13 cellular contexts compared by ENCODE assay signal in the genomic region with DNA sequence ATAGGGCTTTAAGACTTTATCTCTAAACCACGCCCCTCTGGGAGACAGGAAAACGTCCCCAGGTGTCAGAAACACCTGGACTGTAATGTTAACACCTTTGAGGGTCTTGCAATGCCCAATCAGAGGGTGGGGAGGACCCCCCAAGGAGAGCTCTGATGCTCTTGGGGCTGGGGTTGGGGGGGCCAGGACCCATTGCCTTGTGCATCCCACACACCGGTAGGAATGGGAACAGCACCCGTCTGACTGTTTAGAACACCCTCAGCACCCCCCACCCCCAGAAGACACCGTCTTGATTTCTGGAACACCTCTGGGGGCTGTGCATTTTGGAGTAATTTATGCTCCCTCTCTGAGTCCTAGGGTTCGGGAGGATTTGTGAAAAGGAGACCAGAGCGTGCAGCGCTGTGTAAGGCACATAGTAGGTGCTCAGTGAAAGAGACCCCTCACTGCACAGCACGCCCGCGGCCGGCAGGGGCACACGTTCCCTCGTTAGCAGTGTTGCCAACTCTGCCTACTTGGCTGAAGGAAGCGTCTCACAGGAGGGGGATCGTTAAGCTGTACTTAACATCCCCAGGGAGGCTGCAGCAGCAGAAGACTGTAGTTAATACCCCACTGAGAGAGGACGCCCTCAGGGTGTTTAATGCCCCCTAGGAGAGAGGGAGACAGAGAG. TPM values are rescaled to one million over a fixed set of nuclear protein-coding genes. Genes with fewer than 3 reads are reported as not detected.
DNase-seq lines count a peak whose midpoint lies in the region; ATAC-seq and TF ChIP-seq lines count a peak whose summit lies in the region.
"Had no signal": no experiment of that assay in that cellular context is flagged by ENCODE, and none has a peak within 500 bp of the region (broad histone marks: within the 10 kb centered on the region; RNA-seq: fewer than 3 reads in every experiment).

No MANE protein-coding gene starts in this region.

- in situ Hi-C loops in gastrocnemius medialis (cut with MboI; ENCODE audit: low sequenced_read_pairs in 4 of 4) = no loop called here

- H3K4me1 ChIP-seq in iPS DF 6.9 (ENCODE audit: control insufficient read depth, insufficient read depth, low read length) (peaks cover 6% of the 10 kb centered on the region), gastrocnemius medialis (peaks cover 0 to 9% of the 10 kb centered on the region in 2 donors)

- H3K9me2 ChIP-seq in SU-DHL-6 (replicated peaks; ENCODE audit: insufficient read depth, low read length) = no peaks in the 10 kb centered on the region

- peak overlapping the region; percentile 84 for H3K4me2 ChIP-seq in SU-DHL-6 (ENCODE audit: low read depth, low read length, poor library complexity, severe bottlenecking)

- H3K9me3 ChIP-seq in SU-DHL-6 (ENCODE audit: insufficient read depth, low read length) (no peaks in the 10 kb centered on the region), iPS DF 6.9 (ENCODE audit: control insufficient read depth, insufficient read depth, low read length) (no peaks in the 10 kb centered on the region), gastrocnemius medialis (no peaks in the 10 kb centered on the region)
- H3K9me3 ChIP-seq: Peyer's patch, sigmoid colon had no signal

- WGBS in iPS DF 6.9 (ENCODE audit: insufficient coverage, insufficient read length) = no CpG with 5 or more reads among the region's 17 CpGs

- no peak for ATAC-seq in gastrocnemius medialis
- ATAC-seq: stimulated activated memory B cell treated with anti-CD40 and anti-IgM and Interleukin-4, amounts not matched to agents 10 μg/mL and 1 μg/mL and 100 μg/mL, for 72 hours had no signal

- H3K27me3 Mint-ChIP-seq in CD14-positive monocyte (ENCODE audit: low read depth in 3 of 3) = peaks cover under 1 to 63% (median 53%) of the 10 kb centered on the region in 3 donors

- H3K4me1 Mint-ChIP-seq in CD14-positive monocyte = peaks cover 22% of the 10 kb centered on the region

- intact Hi-C loops in CD14-positive monocyte (cut with micrococcal nuclease) (loop anchor here in 1 of 2 donors (5.0 kb wide), 1 partner anchor 49 kb away; a partner anchor contains a TSS), gastrocnemius medialis (cut with DNase I; ENCODE audit: low total_unique reads) (no loop called here)

- H4K20me1 ChIP-seq in SU-DHL-6 (ENCODE audit: low read depth, low read length) = no peaks in the 10 kb centered on the region

- peak overlapping the region; percentile 91 for H3K9ac ChIP-seq in SU-DHL-6 (ENCODE audit: low read length)

- peaks cover 0 to 16% (median 2%) of the 10 kb centered on the region in 7 donors for H3K9me3 Mint-ChIP-seq in CD14-positive monocyte
- H3K9me3 Mint-ChIP-seq: activated CD4-positive, alpha-beta memory T cell treated with anti-CD3 and anti-CD28 coated beads, Interleukin-2, amount 10 ng/mL, durations not matched to agents 7 days and 5 days; stimulated activated memory B cell treated with anti-CD40 and anti-IgM and Interleukin-4, amounts not matched to agents 10 μg/mL and 1 μg/mL and 100 μg/mL, for 72 hours had no signal

- no peak overlapping the region for H3K27ac Mint-ChIP-seq in CD14-positive monocyte
- H3K27ac Mint-ChIP-seq: activated CD4-positive, alpha-beta memory T cell treated with anti-CD3 and anti-CD28 coated beads, Interleukin-2, amount 10 ng/mL, durations not matched to agents 7 days and 5 days; stimulated activated memory B cell treated with anti-CD40 and anti-IgM and Interleukin-4, amounts not matched to agents 10 μg/mL and 1 μg/mL and 100 μg/mL, for 72 hours had no signal

- H3F3A ChIP-seq in SU-DHL-6 (ENCODE audit: insufficient read depth) = peaks cover 34% of the 10 kb centered on the region

- no peak for DNase-seq in CD14-positive monocyte (ENCODE audit: low spot score)
- peak; percentile 88 for DNase-seq in H7
- DNase-seq in iPS DF 6.9 (ENCODE audit: low read depth, low spot score) = peak; percentile 71
- no peak for DNase-seq in activated CD8-positive, alpha-beta memory T cell treated with anti-CD3 and anti-CD28 coated beads for 24 hours
- no peak for DNase-seq in RPMI8226
- no peak for DNase-seq in gastrocnemius medialis
- no peak for DNase-seq in NCI-H187 (lab: John Stamatoyannopoulos, UW)
- DNase-seq: activated CD4-positive, alpha-beta memory T cell treated with anti-CD3 and anti-CD28 coated beads, Interleukin-2, amount 10 ng/mL, durations not matched to agents 7 days and 5 days; kidney glomerular epithelial cell; Peyer's patch; sigmoid colon had no signal

- H3K36me3 ChIP-seq in H7 (replicated peaks; ENCODE audit: control insufficient read depth, insufficient read depth, low read length) (no peaks in the 10 kb centered on the region), SU-DHL-6 (ENCODE audit: low read length) (no peaks in the 10 kb centered on the region), iPS DF 6.9 (ENCODE audit: control insufficient read depth, insufficient read depth, low read length) (no peaks in the 10 kb centered on the region), gastrocnemius medialis (no peaks in the 10 kb centered on the region)
- H3K36me3 ChIP-seq: Peyer's patch, sigmoid colon had no signal

- peak overlapping the region; percentile 99 for H3K27ac ChIP-seq in SU-DHL-6 (ENCODE audit: low read depth, low read length)
- no peak overlapping the region for H3K27ac ChIP-seq in iPS DF 6.9 (ENCODE audit: low read length)
- no peak overlapping the region for H3K27ac ChIP-seq in gastrocnemius medialis
- H3K27ac ChIP-seq: Peyer's patch, sigmoid colon had no signal

- peaks cover 8% of the 10 kb centered on the region for H3K79me2 ChIP-seq in SU-DHL-6 (ENCODE audit: insufficient read depth, low read length)

- no peak overlapping the region for H2AFZ ChIP-seq in SU-DHL-6 (ENCODE audit: low read depth, low read length, severe bottlenecking)

- H3K27me3 ChIP-seq in H7 (ENCODE audit: control insufficient read depth, insufficient read depth, low read length) = peaks cover 94% of the 10 kb centered on the region
- no peaks in the 10 kb centered on the region for H3K27me3 ChIP-seq in SU-DHL-6 (ENCODE audit: low read length)
- peaks cover 86% of the 10 kb centered on the region for H3K27me3 ChIP-seq in iPS DF 6.9 (ENCODE audit: control insufficient read depth, insufficient read depth, low read length)
- H3K27me3 ChIP-seq in gastrocnemius medialis = peaks cover 85 to 98% (median 92%) of the 10 kb centered on the region in 3 donors

- H3K4me3 ChIP-seq in H7 (ENCODE audit: insufficient read depth, low read depth, low read length) (no peak overlapping the region), SU-DHL-6 (ENCODE audit: insufficient read depth, low read length, poor library complexity, severe bottlenecking) (no peak overlapping the region), iPS DF 6.9 (ENCODE audit: low read length) (no peak overlapping the region), gastrocnemius medialis (no peak overlapping the region)
- H3K4me3 ChIP-seq: Peyer's patch, sigmoid colon had no signal

- peaks cover 0 to 8% of the 10 kb centered on the region in 2 donors for H3K36me3 Mint-ChIP-seq in CD14-positive monocyte
- H3K36me3 Mint-ChIP-seq: stimulated activated memory B cell treated with anti-CD40 and anti-IgM and Interleukin-4, amounts not matched to agents 10 μg/mL and 1 μg/mL and 100 μg/mL, for 72 hours had no signal

- H3K4me3 Mint-ChIP-seq in CD14-positive monocyte = peak overlapping the region in 1 of 2 donors; percentile 94
- H3K4me3 Mint-ChIP-seq: activated CD4-positive, alpha-beta memory T cell treated with anti-CD3 and anti-CD28 coated beads, Interleukin-2, amount 10 ng/mL, durations not matched to agents 7 days and 5 days; stimulated activated memory B cell treated with anti-CD40 and anti-IgM and Interleukin-4, amounts not matched to agents 10 μg/mL and 1 μg/mL and 100 μg/mL, for 72 hours had no signal

- TF ChIP-seq CTCF in CD14-positive monocyte (IDR thresholded peaks at IDR 0.05) (peak; percentile 46), SU-DHL-6 (IDR thresholded peaks at IDR 0.05; ENCODE audit: insufficient read depth, low read length, poor library complexity, severe bottlenecking) (peak; percentile 65), gastrocnemius medialis (IDR thresholded peaks at IDR 0.05 in 4 of 5, conservative IDR thresholded peaks at IDR 0.05 in 1 of 5) (no peak)

- TF ChIP-seq POLR2A in gastrocnemius medialis (IDR thresholded peaks at IDR 0.05) = no peak

RNA-seq across cellular contexts. Expression of a gene that starts 2.8 kb away (rescaled TPM):
- not detected for polyA plus RNA-seq in CD14-positive monocyte
- 0.15 TPM in 1 of 2 replicates, not detected in the other for total RNA-seq in H7 (2014; rRNA removed; shearing (Covaris generic))
- total RNA-seq in gastrocnemius medialis = not detected
- total RNA-seq: sigmoid colon had no signal

RNA-seq across cellular contexts. Expression of a gene that starts 28.1 kb away (rescaled TPM):
- 100 to 1,000 TPM; 202 to 234 TPM for polyA plus RNA-seq in CD14-positive monocyte
- 140 and 163 TPM in 2 replicates for total RNA-seq in H7 (2014; rRNA removed; shearing (Covaris generic))
- total RNA-seq in gastrocnemius medialis = 100 to 1,000 TPM in 3 of 4 donors, 10 to 100 TPM in 1; 94.4 to 146 (median 110) TPM

RNA-seq across cellular contexts. Expression of a gene that starts 48.1 kb away (rescaled TPM):
- polyA plus RNA-seq in CD14-positive monocyte = 10 to 100 TPM; 82.8 to 95.5 TPM
- total RNA-seq in H7 (2014; rRNA removed; shearing (Covaris generic)) = 34.3 and 40.7 TPM in 2 replicates
- 10 to 100 TPM; 12.1 to 21.6 (median 15.5) TPM for total RNA-seq in gastrocnemius medialis

RNA-seq across cellular contexts. Expression of a gene that starts 54.0 kb away (rescaled TPM):
- 1 to 10 TPM; 2.1 to 2.7 TPM for polyA plus RNA-seq in CD14-positive monocyte
- 0.55 TPM in 1 of 2 replicates, not detected in the other for total RNA-seq in H7 (2014; rRNA removed; shearing (Covaris generic))
- under 1 TPM in 1 of 4 donors, not detected in 3; 0.20 TPM for total RNA-seq in gastrocnemius medialis
- total RNA-seq: sigmoid colon had no signal

Comparison
In these comparisons a context has a peak if more than half of its experiments do, and no peak if none do; other contexts are left out.
1. DNase-seq: peak in H7 (single experiment) and iPS DF 6.9 (single experiment); none in CD14-positive monocyte (single experiment), activated CD8-positive, alpha-beta memory T cell treated with anti-CD3 and anti-CD28 coated beads for 24 hours (single experiment), RPMI8226 (single experiment), gastrocnemius medialis (0 of 2) and NCI-H187 (0 of 2).
2. CTCF ChIP-seq: peak in CD14-positive monocyte (single experiment) and SU-DHL-6 (single experiment); none in gastrocnemius medialis (0 of 5).